ENCODE assay signal across 8 cellular contexts in the genomic region with DNA sequence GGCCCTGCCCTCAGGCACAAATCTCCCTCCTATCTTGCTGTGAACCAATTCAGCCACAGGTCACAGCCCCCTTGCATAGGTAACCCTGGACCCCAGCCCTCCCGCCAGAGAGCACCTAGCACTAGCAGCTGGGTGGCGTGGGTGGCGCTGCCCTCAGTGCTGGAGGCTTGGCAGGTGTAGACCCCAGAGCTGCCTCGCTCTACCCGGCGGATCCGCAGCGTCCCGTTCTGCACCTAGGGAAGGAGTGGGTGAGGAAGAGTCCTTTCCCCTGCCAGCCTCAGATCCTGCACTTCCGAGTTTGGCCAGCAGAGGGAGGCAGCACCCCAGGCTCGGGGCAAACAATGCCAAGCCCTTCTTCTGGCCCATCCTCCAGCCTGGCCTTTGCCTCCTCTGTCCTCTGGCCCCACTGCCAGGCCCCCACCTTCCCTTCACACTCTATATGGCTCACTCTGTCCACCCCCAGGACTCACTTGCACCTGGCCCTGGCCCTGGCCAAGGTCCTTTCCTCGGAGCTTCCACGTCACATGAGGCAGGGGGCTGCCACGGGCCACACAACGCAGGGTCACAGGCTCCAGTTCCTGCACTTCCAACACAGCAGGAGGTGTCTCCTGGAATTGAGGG. TPM values are rescaled to one million over a fixed set of nuclear protein-coding genes. Genes with fewer than 3 reads are reported as not detected.
DNase-seq lines count a peak whose midpoint lies in the region; ATAC-seq, FAIRE-seq and TF ChIP-seq lines count a peak whose summit lies in the region.

No MANE protein-coding gene starts in this region.

- no peak overlapping the region for H3K4me3 Mint-ChIP-seq in activated T-helper 2 cell treated with anti-CD3 and anti-CD28 coated beads, Interferon-gamma antibody, Interleukin-2, Interleukin-4, amounts not matched to agents 10 μg/mL and 5 μg/mL and 100 μg/mL, durations not matched to agents 14 hours and 24 hours and 36 hours (ENCODE audit: low read depth)

- TF ChIP-seq POLR2A in ovary (IDR thresholded peaks at IDR 0.05) = no peak

- no peaks in the 10 kb centered on the region for H3K27me3 ChIP-seq in foreskin keratinocyte
- no peaks in the 10 kb centered on the region for H3K27me3 ChIP-seq in ovary
- no peaks in the 10 kb centered on the region for H3K27me3 ChIP-seq in upper lobe of right lung

- peak; percentile 47 for ATAC-seq in foreskin keratinocyte
- ATAC-seq in upper lobe of right lung = peak; percentile 91
- ATAC-seq in HG02870 (IDR thresholded peaks at IDR 0.05; ENCODE audit: unreplicated experiment) = no peak

- no peaks in the 10 kb centered on the region for H3K36me3 Mint-ChIP-seq in activated T-helper 2 cell treated with anti-CD3 and anti-CD28 coated beads, Interferon-gamma antibody, Interleukin-2, Interleukin-4, amounts not matched to agents 10 μg/mL and 5 μg/mL and 100 μg/mL, durations not matched to agents 14 hours and 24 hours and 36 hours (ENCODE audit: low read depth)

- FAIRE-seq in RCC 7860 (lab: Jason Lieb, UNC) = no peak

- peaks cover 16% of the 10 kb centered on the region for H3K27me3 Mint-ChIP-seq in activated T-helper 2 cell treated with anti-CD3 and anti-CD28 coated beads, Interferon-gamma antibody, Interleukin-2, Interleukin-4, amounts not matched to agents 10 μg/mL and 5 μg/mL and 100 μg/mL, durations not matched to agents 14 hours and 24 hours and 36 hours (ENCODE audit: low read depth)

- no peaks in the 10 kb centered on the region for H3K9me3 Mint-ChIP-seq in activated T-helper 2 cell treated with anti-CD3 and anti-CD28 coated beads, Interferon-gamma antibody, Interleukin-2, Interleukin-4, amounts not matched to agents 10 μg/mL and 5 μg/mL and 100 μg/mL, durations not matched to agents 14 hours and 24 hours and 36 hours

- H3K4me3 ChIP-seq in ovary (no peak overlapping the region), upper lobe of right lung (no peak overlapping the region)

- DNase-seq in ELR (ENCODE audit: low read depth) = peak; percentile 62
- peak; percentile 88 for DNase-seq in HT-29 (ENCODE audit: low spot score)
- peak; percentile 38 for DNase-seq in RCC 7860 (ENCODE audit: low spot score)
- peak; percentile 73 for DNase-seq in activated T-helper 2 cell treated with anti-CD3 and anti-CD28 coated beads, Interferon-gamma antibody, Interleukin-2, Interleukin-4, amounts not matched to agents 10 μg/mL and 5 μg/mL and 100 μg/mL, durations not matched to agents 14 hours and 24 hours and 36 hours (ENCODE audit: low spot score)
- DNase-seq in foreskin keratinocyte = no peak
- peak; percentile 46 to 82 (median 72) for DNase-seq in ovary
- DNase-seq in upper lobe of right lung = peak; percentile 85

- H3K27ac Mint-ChIP-seq in activated T-helper 2 cell treated with anti-CD3 and anti-CD28 coated beads, Interferon-gamma antibody, Interleukin-2, Interleukin-4, amounts not matched to agents 10 μg/mL and 5 μg/mL and 100 μg/mL, durations not matched to agents 14 hours and 24 hours and 36 hours = no peak overlapping the region

- H3K9me3 ChIP-seq in ovary (no peaks in the 10 kb centered on the region), upper lobe of right lung (no peaks in the 10 kb centered on the region)

- no peak for TF ChIP-seq EP300 in ovary (IDR thresholded peaks at IDR 0.05)

- WGBS in ovary, 3 donors = 29 to 35% (median 33%) methylated on average over 15 of the region's 15 CpGs

- H3K27ac ChIP-seq in foreskin keratinocyte (no peak overlapping the region), ovary (no peak overlapping the region), upper lobe of right lung (no peak overlapping the region)

- intact Hi-C loops in activated T-helper 2 cell treated with anti-CD3 and anti-CD28 coated beads, Interferon-gamma antibody, Interleukin-2, Interleukin-4, amounts not matched to agents 10 μg/mL and 5 μg/mL and 100 μg/mL, durations not matched to agents 14 hours and 24 hours and 36 hours (cut with micrococcal nuclease) = loop anchor here (1.0 to 2.0 kb wide), 2 partner anchors 70 to 148 kb away; no protein-coding TSS in a partner anchor
- intact Hi-C loops in ovary (cut with DNase I) (no loop called here), upper lobe of right lung (cut with DNase I) (loop anchor here (5.0 kb wide), 1 partner anchor 71 kb away; no protein-coding TSS in a partner anchor)

- H3K4me1 ChIP-seq in foreskin keratinocyte = peaks cover 18% of the 10 kb centered on the region
- H3K4me1 ChIP-seq in ovary (ENCODE audit: insufficient read depth) = no peaks in the 10 kb centered on the region
- peaks cover 6% of the 10 kb centered on the region for H3K4me1 ChIP-seq in upper lobe of right lung

- TF ChIP-seq CTCF in foreskin keratinocyte (conservative IDR thresholded peaks at IDR 0.05) = peak; percentile 97
- TF ChIP-seq CTCF in ovary (IDR thresholded peaks at IDR 0.05) = peak; percentile 84 to 98 (median 85)
- peak; percentile 100 for TF ChIP-seq CTCF in upper lobe of right lung (IDR thresholded peaks at IDR 0.05)

- H3K36me3 ChIP-seq in ovary (no peaks in the 10 kb centered on the region), upper lobe of right lung (no peaks in the 10 kb centered on the region)

- peaks cover 16% of the 10 kb centered on the region for H3K4me1 Mint-ChIP-seq in activated T-helper 2 cell treated with anti-CD3 and anti-CD28 coated beads, Interferon-gamma antibody, Interleukin-2, Interleukin-4, amounts not matched to agents 10 μg/mL and 5 μg/mL and 100 μg/mL, durations not matched to agents 14 hours and 24 hours and 36 hours (ENCODE audit: low read depth)

RNA-seq across cellular contexts. Expression of gene IGSF9, which starts 9.0 kb away (rescaled TPM):
- 5.9 and 6.5 TPM in 2 replicates for total RNA-seq in HT-29 (2014; rRNA removed; shearing (Covaris generic))
- not detected in 2 replicates for total RNA-seq in activated T-helper 2 cell treated with anti-CD3 and anti-CD28 coated beads, Interferon-gamma antibody, Interleukin-2, Interleukin-4, amounts not matched to agents 10 μg/mL and 5 μg/mL and 100 μg/mL, durations not matched to agents 14 hours and 24 hours and 36 hours
- total RNA-seq in foreskin keratinocyte (9.7 and 11.9 TPM in 2 replicates), ovary (10 to 100 TPM in 1 of 7 donors, 1 to 10 TPM in 5, under 1 TPM in 1; 0.83 to 14.0 (median 2.0) TPM), upper lobe of right lung (2.2 TPM)
- polyA plus RNA-seq in foreskin keratinocyte (9.3 and 11.8 TPM in 2 replicates), ovary (under 1 TPM; 0.10 to 0.87 TPM)

RNA-seq across cellular contexts. Expression of gene TAGLN2, which starts 11.1 kb away (rescaled TPM):
- 778 and 828 TPM in 2 replicates for total RNA-seq in HT-29 (2014; rRNA removed; shearing (Covaris generic))
- 558 and 578 TPM in 2 replicates for total RNA-seq in activated T-helper 2 cell treated with anti-CD3 and anti-CD28 coated beads, Interferon-gamma antibody, Interleukin-2, Interleukin-4, amounts not matched to agents 10 μg/mL and 5 μg/mL and 100 μg/mL, durations not matched to agents 14 hours and 24 hours and 36 hours
- total RNA-seq in foreskin keratinocyte (462 and 520 TPM in 2 replicates), ovary (100 to 1,000 TPM in 6 of 7 donors, 10 to 100 TPM in 1; 81.8 to 202 (median 149) TPM), upper lobe of right lung (435 TPM)
- polyA plus RNA-seq in foreskin keratinocyte (928 and 982 TPM in 2 replicates), ovary (100 to 1,000 TPM; 174 to 266 TPM)

RNA-seq across cellular contexts. Expression of gene SLAMF9, which starts 17.6 kb away (rescaled TPM):
- total RNA-seq in HT-29 (2014; rRNA removed; shearing (Covaris generic)) = not detected in 2 replicates
- not detected in 2 replicates for total RNA-seq in activated T-helper 2 cell treated with anti-CD3 and anti-CD28 coated beads, Interferon-gamma antibody, Interleukin-2, Interleukin-4, amounts not matched to agents 10 μg/mL and 5 μg/mL and 100 μg/mL, durations not matched to agents 14 hours and 24 hours and 36 hours
- total RNA-seq in foreskin keratinocyte (0.44 and 0.63 TPM in 2 replicates), ovary (not detected), upper lobe of right lung (not detected)
- polyA plus RNA-seq in foreskin keratinocyte (0.40 and 0.72 TPM in 2 replicates), ovary (not detected)

RNA-seq across cellular contexts. Expression of gene CFAP45, which starts 36.4 kb away (rescaled TPM):
- 0.76 TPM in 1 of 2 replicates, not detected in the other for total RNA-seq in HT-29 (2014; rRNA removed; shearing (Covaris generic))
- 1.5 and 2.3 TPM in 2 replicates for total RNA-seq in activated T-helper 2 cell treated with anti-CD3 and anti-CD28 coated beads, Interferon-gamma antibody, Interleukin-2, Interleukin-4, amounts not matched to agents 10 μg/mL and 5 μg/mL and 100 μg/mL, durations not matched to agents 14 hours and 24 hours and 36 hours
- total RNA-seq in foreskin keratinocyte (1.0 and 1.3 TPM in 2 replicates), ovary (10 to 100 TPM in 1 of 7 donors, 1 to 10 TPM in 6; 1.1 to 16.7 (median 1.5) TPM), upper lobe of right lung (1.9 TPM)
- polyA plus RNA-seq in foreskin keratinocyte (1.1 and 1.3 TPM in 2 replicates), ovary (under 1 TPM; 0.30 to 0.50 TPM)

Comparison
In these comparisons a context has a peak if more than half of its experiments do, and no peak if none do; other contexts are left out.
1. DNase-seq: peak in ELR (single experiment), HT-29 (single experiment), RCC 7860 (single experiment), activated T-helper 2 cell treated with anti-CD3 and anti-CD28 coated beads, Interferon-gamma antibody, Interleukin-2, Interleukin-4, amounts not matched to agents 10 μg/mL and 5 μg/mL and 100 μg/mL, durations not matched to agents 14 hours and 24 hours and 36 hours (single experiment), ovary (5 of 5) and upper lobe of right lung (single experiment); none in foreskin keratinocyte (0 of 2).
2. intact Hi-C loops: an anchor here in activated T-helper 2 cell treated with anti-CD3 and anti-CD28 coated beads, Interferon-gamma antibody, Interleukin-2, Interleukin-4, amounts not matched to agents 10 μg/mL and 5 μg/mL and 100 μg/mL, durations not matched to agents 14 hours and 24 hours and 36 hours (1.0 to 2.0 kb wide) and upper lobe of right lung (5.0 kb wide); none called in ovary.
3. Peak in every context shown above with its lines, with median percentiles within 50 percentile points of each other: CTCF ChIP-seq.